9 cellular contexts compared by ENCODE assay signal in the genomic region with DNA sequence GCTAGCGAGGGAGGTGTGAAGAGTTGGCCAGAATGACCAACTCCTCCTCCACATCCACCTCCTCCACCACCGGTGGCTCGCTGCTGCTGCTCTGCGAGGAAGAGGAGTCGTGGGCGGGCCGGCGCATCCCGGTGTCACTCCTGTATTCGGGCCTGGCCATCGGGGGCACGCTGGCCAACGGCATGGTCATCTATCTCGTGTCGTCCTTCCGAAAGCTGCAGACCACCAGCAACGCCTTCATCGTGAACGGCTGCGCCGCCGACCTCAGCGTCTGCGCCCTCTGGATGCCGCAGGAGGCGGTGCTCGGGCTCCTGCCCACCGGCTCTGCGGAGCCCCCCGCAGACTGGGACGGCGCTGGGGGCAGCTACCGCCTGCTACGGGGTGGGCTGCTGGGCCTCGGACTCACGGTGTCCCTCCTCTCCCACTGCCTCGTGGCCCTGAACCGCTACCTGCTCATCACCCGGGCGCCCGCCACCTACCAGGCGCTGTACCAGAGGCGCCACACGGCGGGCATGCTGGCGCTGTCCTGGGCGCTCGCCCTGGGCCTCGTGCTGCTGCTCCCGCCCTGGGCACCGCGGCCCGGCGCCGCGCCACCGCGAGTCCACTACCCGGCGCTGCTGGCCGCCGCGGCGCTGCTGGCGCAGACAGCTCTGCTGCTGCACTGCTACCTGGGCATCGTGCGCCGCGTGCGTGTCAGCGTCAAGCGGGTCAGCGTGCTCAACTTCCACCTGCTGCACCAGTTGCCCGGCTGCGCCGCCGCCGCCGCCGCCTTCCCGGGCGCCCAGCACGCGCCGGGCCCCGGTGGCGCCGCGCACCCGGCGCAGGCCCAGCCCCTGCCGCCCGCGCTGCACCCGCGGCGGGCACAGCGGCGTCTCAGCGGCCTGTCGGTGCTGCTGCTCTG. TPM values are rescaled to one million over a fixed set of nuclear protein-coding genes. Genes with fewer than 3 reads are reported as not detected.
DNase-seq lines count a peak whose midpoint lies in the region; ATAC-seq and TF ChIP-seq lines count a peak whose summit lies in the region.
"Had no signal": no experiment of that assay in that cellular context is flagged by ENCODE, and none has a peak within 500 bp of the region (broad histone marks: within the 10 kb centered on the region; RNA-seq: fewer than 3 reads in every experiment).

No MANE protein-coding gene starts in this region.

- H2AFZ ChIP-seq in Karpas-422 (ENCODE audit: low read length) = peak overlapping the region; percentile 16; the same call in 1 of the 2 replicates

- H3K4me1 Mint-ChIP-seq in activated T-cell treated with anti-CD3 and anti-CD28 coated beads, Interleukin-2, amount 50 U/mL, for 24 hours (ENCODE audit: low read depth) = peaks cover 22% of the 10 kb centered on the region

- ATAC-seq in foreskin keratinocyte (peak; percentile 70), GM21367 (IDR thresholded peaks at IDR 0.05; ENCODE audit: unreplicated experiment) (no peak)

- no peaks in the 10 kb centered on the region for H3K9me3 ChIP-seq in Karpas-422 (ENCODE audit: low read length)
- no peaks in the 10 kb centered on the region for H3K9me3 ChIP-seq in neutrophil

- TF ChIP-seq CTCF in foreskin keratinocyte (conservative IDR thresholded peaks at IDR 0.05) = peak; percentile 7
- no peak for TF ChIP-seq CTCF in neutrophil (IDR thresholded peaks at IDR 0.05)

- no peak overlapping the region for H3K27ac Mint-ChIP-seq in activated T-cell treated with anti-CD3 and anti-CD28 coated beads, Interleukin-2, amount 50 U/mL, for 24 hours

- H3K36me3 ChIP-seq in Karpas-422 (ENCODE audit: insufficient read depth, low read length) (no peaks in the 10 kb centered on the region), neutrophil (no peaks in the 10 kb centered on the region)

- DNase-seq in DMS53 treated with DMSO at 0.1 percent for 48 hours (lab: John Stamatoyannopoulos, UW; ENCODE audit: unreplicated experiment) (peak; percentile 58), Karpas-422 (peak; percentile 42), foreskin keratinocyte (peak in 1 of 2 donors; percentile 1), GDM1 (lab: John Stamatoyannopoulos, UW) (no peak), inferior parietal cortex (ENCODE audit: extremely low spot score) (no peak)
- peak; percentile 72 for DNase-seq in activated T-cell treated with anti-CD3 and anti-CD28 coated beads, Interleukin-2, amount 50 U/mL, for 24 hours

- no peaks in the 10 kb centered on the region for H3K79me2 ChIP-seq in Karpas-422 (ENCODE audit: low read length)

- H3K4me3 ChIP-seq in Karpas-422 (ENCODE audit: low read length) = peak overlapping the region; percentile 57
- H3K4me3 ChIP-seq in neutrophil (ENCODE audit: low read depth in 1 of 2, low read length in 1 of 2) = peak overlapping the region; percentile 58 to 72

- H3K9me2 ChIP-seq in Karpas-422 (replicated peaks; ENCODE audit: insufficient read depth, low read length) = no peaks in the 10 kb centered on the region

- peak overlapping the region; percentile 62 for H3K4me2 ChIP-seq in Karpas-422 (ENCODE audit: low read depth, low read length, poor library complexity, severe bottlenecking)

- no peaks in the 10 kb centered on the region for H3K9me3 Mint-ChIP-seq in activated T-cell treated with anti-CD3 and anti-CD28 coated beads, Interleukin-2, amount 50 U/mL, for 24 hours

- H3K9ac ChIP-seq in Karpas-422 (ENCODE audit: low read length) = peak overlapping the region; percentile 37

- H3K27me3 ChIP-seq in Karpas-422 (ENCODE audit: low read length) (no peaks in the 10 kb centered on the region), foreskin keratinocyte (peaks cover 85% of the 10 kb centered on the region), neutrophil (peaks cover 78% of the 10 kb centered on the region)

- no peaks in the 10 kb centered on the region for H4K20me1 ChIP-seq in Karpas-422 (ENCODE audit: insufficient read depth, low read depth, low read length)

- H3K27me3 Mint-ChIP-seq in activated T-cell treated with anti-CD3 and anti-CD28 coated beads, Interleukin-2, amount 50 U/mL, for 24 hours = peaks cover 64% of the 10 kb centered on the region

- H3K27ac ChIP-seq in Karpas-422 (ENCODE audit: low read length) (no peak overlapping the region), foreskin keratinocyte (no peak overlapping the region), neutrophil (no peak overlapping the region)

- no peaks in the 10 kb centered on the region for H3K36me3 Mint-ChIP-seq in activated T-cell treated with anti-CD3 and anti-CD28 coated beads, Interleukin-2, amount 50 U/mL, for 24 hours (ENCODE audit: low read depth)

- H3K4me1 ChIP-seq in Karpas-422 (ENCODE audit: low read length) (peaks cover 27% of the 10 kb centered on the region), foreskin keratinocyte (no peaks in the 10 kb centered on the region), neutrophil (ENCODE audit: control insufficient read depth in 1 of 2, insufficient read depth in 1 of 2, low read depth in 1 of 2, low read length in 1 of 2) (peaks cover 30% of the 10 kb centered on the region in 2 experiments)

- peak overlapping the region; percentile 64 for H3K4me3 Mint-ChIP-seq in activated T-cell treated with anti-CD3 and anti-CD28 coated beads, Interleukin-2, amount 50 U/mL, for 24 hours

RNA-seq across cellular contexts. Expression of gene GPR88, which starts 1.2 kb away (rescaled TPM):
- total RNA-seq in Karpas-422 (2014; rRNA removed; shearing (Covaris generic); ENCODE audit: low replicate concordance) = not detected in 2 replicates
- not detected in 2 replicates for total RNA-seq in foreskin keratinocyte
- polyA plus RNA-seq in foreskin keratinocyte = not detected in 2 replicates
- total RNA-seq: NCI-H460 had no signal

Comparison
In these comparisons a context has a peak if more than half of its experiments do, and no peak if none do; other contexts are left out.
1. DNase-seq: peak in DMS53 treated with DMSO at 0.1 percent for 48 hours (single experiment), Karpas-422 (single experiment) and activated T-cell treated with anti-CD3 and anti-CD28 coated beads, Interleukin-2, amount 50 U/mL, for 24 hours (single experiment); none in GDM1 (single experiment) and inferior parietal cortex (single experiment).